In the genomic region with DNA sequence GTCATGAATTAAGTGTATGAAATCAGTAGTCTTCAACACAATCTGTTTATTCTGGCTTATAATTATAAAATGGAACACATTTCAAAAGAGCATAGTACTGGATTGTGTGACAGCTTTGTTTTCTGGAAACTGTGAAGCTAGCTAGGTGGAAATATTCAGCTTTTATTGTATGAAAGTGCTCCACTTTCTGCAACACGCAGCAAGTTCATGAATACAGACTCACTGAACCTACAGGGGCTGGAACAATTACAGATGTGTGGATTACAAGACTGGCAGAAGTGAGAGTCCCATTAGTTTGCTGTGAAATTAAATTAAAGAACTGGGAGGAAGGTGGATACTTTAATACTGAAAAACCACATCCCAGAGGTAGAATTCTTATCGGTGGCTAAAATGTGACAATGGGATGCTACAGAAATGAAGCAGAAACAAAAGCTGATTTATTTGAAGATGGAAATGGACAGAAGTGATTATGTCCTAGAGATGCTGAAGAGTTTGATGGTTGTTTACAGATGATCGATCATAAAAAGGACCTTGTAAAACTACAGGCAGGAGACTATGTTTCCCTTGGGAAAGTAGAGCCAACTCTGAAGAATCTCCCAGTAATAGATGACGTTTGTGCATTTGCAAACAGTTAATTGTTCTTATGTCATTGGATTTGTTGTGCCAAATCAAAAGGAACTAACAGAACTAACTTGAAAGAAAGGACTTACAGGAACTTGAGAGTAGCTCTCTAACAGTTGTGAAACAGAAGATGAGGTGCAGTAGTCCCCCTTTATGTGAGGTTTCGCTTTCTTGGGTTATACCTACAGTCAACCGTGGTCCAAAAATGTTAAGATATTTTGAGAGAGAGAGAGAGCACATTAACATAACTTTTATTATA, we compare ENCODE assay signal across 1 cellular context.
TF ChIP-seq lines count a peak whose summit lies in the region.

No MANE protein-coding gene starts in this region.

TF ChIP-seq in HepG2, 621 proteins besides CTCF, POLR2A, EP300 and RAD21 (continued from another document):
- TF ChIP-seq POLR2G (IDR thresholded peaks at IDR 0.05; ENCODE audit: low read depth, low read length) (peak; percentile 64; the same call in 1 of the 2 replicates), ZNF841 (CRISPR knock-in tag; IDR thresholded peaks at IDR 0.05; ENCODE audit: borderline replicate concordance) (0 out of 2 replicates have a peak, but pooled peaks have one; percentile 30), THAP11 (CRISPR knock-in tag; IDR thresholded peaks at IDR 0.05) (no peak), DR1 (CRISPR knock-in tag; IDR thresholded peaks at IDR 0.05) (no peak), RBM22 (optimal IDR thresholded peaks at IDR 0.05; ENCODE audit: low read length) (peak; percentile 86), PAF1 (CRISPR knock-in tag; IDR thresholded peaks at IDR 0.05) (peak; percentile 69), MBD4 (IDR thresholded peaks at IDR 0.05; ENCODE audit: borderline replicate concordance, low read length) (peak; percentile 63; the same call in 1 of the 2 replicates), PRMT3 (CRISPR knock-in tag; IDR thresholded peaks at IDR 0.05; ENCODE audit: borderline replicate concordance, low read depth) (no peak), RFX5 (IDR thresholded peaks at IDR 0.05; ENCODE audit: low read depth, low read length) (no peak), ZNF629 (CRISPR knock-in tag; conservative IDR thresholded peaks at IDR 0.05) (no peak), ZFP82 (CRISPR knock-in tag; IDR thresholded peaks at IDR 0.05; ENCODE audit: borderline replicate concordance) (no peak), RAD51 (IDR thresholded peaks at IDR 0.05; ENCODE audit: borderline replicate concordance) (no peak), ZNF878 (CRISPR knock-in tag; IDR thresholded peaks at IDR 0.05) (0 out of 2 replicates have a peak, but pooled peaks have one; percentile 17), FOXK1 (CRISPR knock-in tag; IDR thresholded peaks at IDR 0.05; ENCODE audit: borderline replicate concordance, low read depth) (no peak), ARNTL (CRISPR knock-in tag; IDR thresholded peaks at IDR 0.05) (no peak), ZNF850 (CRISPR knock-in tag; conservative IDR thresholded peaks at IDR 0.05) (no peak), NFIC (IDR thresholded peaks at IDR 0.05; ENCODE audit: low read length) (peak; percentile 27; the same call in 1 of the 2 replicates), HBP1 (CRISPR knock-in tag; IDR thresholded peaks at IDR 0.05; ENCODE audit: low read depth) (no peak), HOXA3 (CRISPR knock-in tag; IDR thresholded peaks at IDR 0.05) (no peak), FOSL2 (CRISPR knock-in tag; IDR thresholded peaks at IDR 0.05) (no peak), MNT (IDR thresholded peaks at IDR 0.05) (no peak), ARID2 (CRISPR knock-in tag; IDR thresholded peaks at IDR 0.05; ENCODE audit: borderline replicate concordance) (no peak), MIXL1 (CRISPR knock-in tag; IDR thresholded peaks at IDR 0.05) (no peak), NCOA5 (CRISPR knock-in tag; IDR thresholded peaks at IDR 0.05) (0 out of 2 replicates have a peak, but pooled peaks have one; percentile 53), ZFP36 (IDR thresholded peaks at IDR 0.05; ENCODE audit: borderline replicate concordance, low read depth, low read length, partially characterized antibody) (no peak), ZBTB25 (CRISPR knock-in tag; IDR thresholded peaks at IDR 0.05) (no peak), BRCA1 (CRISPR knock-in tag; IDR thresholded peaks at IDR 0.05) (no peak), SNRNP70 (IDR thresholded peaks at IDR 0.05; ENCODE audit: low read depth, low read length) (0 out of 2 replicates have a peak, but pooled peaks have one; percentile 61), GTF2F1 (IDR thresholded peaks at IDR 0.05; ENCODE audit: low read length) (no peak), SNAI1 (CRISPR knock-in tag; IDR thresholded peaks at IDR 0.05; ENCODE audit: borderline replicate concordance) (no peak), POLR2AphosphoS2 (IDR thresholded peaks at IDR 0.05; ENCODE audit: low read depth, low read length) (peak; percentile 9; the same call in 1 of the 2 replicates), ZFP36L1 (CRISPR knock-in tag; IDR thresholded peaks at IDR 0.05) (no peak), ZEB1 (IDR thresholded peaks at IDR 0.05; ENCODE audit: insufficient replicate concordance, low read depth) (no peak), ZSCAN30 (CRISPR knock-in tag; IDR thresholded peaks at IDR 0.05) (no peak), ZC3H13 (CRISPR knock-in tag; IDR thresholded peaks at IDR 0.05) (peak; percentile 56; the same call in 1 of the 2 replicates), TEF (CRISPR knock-in tag; IDR thresholded peaks at IDR 0.05) (no peak)
- TF ChIP-seq, protein P1, sequence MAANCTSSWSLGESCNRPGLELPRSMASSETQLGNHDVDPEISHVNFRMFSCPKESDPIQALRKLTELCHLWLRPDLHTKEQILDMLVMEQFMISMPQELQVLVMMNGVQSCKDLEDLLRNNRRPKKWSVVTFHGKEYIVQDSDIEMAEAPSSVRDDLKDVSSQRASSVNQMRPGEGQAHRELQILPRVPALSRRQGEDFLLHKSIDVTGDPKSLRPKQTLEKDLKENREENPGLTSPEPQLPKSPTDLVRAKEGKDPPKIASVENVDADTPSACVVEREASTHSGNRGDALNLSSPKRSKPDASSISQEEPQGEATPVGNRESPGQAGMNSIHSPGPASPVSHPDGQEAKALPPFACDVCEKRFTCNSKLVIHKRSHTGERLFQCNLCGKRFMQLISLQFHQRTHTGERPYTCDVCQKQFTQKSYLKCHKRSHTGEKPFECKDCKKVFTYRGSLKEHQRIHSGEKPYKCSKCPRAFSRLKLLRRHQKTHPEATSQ (CRISPR knock-in tag; IDR thresholded peaks at IDR 0.05; ENCODE audit: borderline replicate concordance): 0 out of 2 replicates have a peak, but pooled peaks have one; percentile 10
- TF ChIP-seq, protein P2, sequence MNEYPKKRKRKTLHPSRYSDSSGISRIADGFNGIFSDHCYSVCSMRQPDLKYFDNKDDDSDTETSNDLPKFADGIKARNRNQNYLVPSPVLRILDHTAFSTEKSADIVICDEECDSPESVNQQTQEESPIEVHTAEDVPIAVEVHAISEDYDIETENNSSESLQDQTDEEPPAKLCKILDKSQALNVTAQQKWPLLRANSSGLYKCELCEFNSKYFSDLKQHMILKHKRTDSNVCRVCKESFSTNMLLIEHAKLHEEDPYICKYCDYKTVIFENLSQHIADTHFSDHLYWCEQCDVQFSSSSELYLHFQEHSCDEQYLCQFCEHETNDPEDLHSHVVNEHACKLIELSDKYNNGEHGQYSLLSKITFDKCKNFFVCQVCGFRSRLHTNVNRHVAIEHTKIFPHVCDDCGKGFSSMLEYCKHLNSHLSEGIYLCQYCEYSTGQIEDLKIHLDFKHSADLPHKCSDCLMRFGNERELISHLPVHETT (CRISPR knock-in tag; conservative IDR thresholded peaks at IDR 0.05): no peak
- TF ChIP-seq, protein P3, sequence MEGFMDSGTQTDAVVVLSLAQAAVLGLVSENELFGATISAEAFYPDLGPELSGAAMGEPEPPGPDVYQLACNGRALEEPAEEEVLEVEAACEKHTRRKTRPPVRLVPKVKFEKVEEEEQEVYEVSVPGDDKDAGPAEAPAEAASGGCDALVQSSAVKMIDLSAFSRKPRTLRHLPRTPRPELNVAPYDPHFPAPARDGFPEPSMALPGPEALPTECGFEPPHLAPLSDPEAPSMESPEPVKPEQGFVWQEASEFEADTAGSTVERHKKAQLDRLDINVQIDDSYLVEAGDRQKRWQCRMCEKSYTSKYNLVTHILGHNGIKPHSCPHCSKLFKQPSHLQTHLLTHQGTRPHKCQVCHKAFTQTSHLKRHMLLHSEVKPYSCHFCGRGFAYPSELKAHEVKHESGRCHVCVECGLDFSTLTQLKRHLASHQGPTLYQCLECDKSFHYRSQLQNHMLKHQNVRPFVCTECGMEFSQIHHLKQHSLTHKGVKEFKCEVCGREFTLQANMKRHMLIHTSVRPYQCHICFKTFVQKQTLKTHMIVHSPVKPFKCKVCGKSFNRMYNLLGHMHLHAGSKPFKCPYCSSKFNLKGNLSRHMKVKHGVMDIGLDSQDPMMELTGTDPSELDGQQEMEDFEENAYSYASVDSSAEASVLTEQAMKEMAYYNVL (CRISPR knock-in tag; IDR thresholded peaks at IDR 0.05; ENCODE audit: borderline replicate concordance): no peak
- TF ChIP-seq, protein P4, sequence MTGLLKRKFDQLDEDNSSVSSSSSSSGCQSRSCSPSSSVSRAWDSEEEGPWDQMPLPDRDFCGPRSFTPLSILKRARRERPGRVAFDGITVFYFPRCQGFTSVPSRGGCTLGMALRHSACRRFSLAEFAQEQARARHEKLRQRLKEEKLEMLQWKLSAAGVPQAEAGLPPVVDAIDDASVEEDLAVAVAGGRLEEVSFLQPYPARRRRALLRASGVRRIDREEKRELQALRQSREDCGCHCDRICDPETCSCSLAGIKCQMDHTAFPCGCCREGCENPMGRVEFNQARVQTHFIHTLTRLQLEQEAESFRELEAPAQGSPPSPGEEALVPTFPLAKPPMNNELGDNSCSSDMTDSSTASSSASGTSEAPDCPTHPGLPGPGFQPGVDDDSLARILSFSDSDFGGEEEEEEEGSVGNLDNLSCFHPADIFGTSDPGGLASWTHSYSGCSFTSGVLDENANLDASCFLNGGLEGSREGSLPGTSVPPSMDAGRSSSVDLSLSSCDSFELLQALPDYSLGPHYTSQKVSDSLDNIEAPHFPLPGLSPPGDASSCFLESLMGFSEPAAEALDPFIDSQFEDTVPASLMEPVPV (CRISPR knock-in tag; IDR thresholded peaks at IDR 0.05): no peak
